ENCODE assay signal across 18 cellular contexts in genomic region chr1:178954291-178954690, GRCh38.
DNase-seq lines count a peak whose midpoint lies in the region; ATAC-seq, FAIRE-seq and TF ChIP-seq lines count a peak whose summit lies in the region.
"Had no signal": no experiment of that assay in that cellular context is flagged by ENCODE, and none has a peak within 500 bp of the region (broad histone marks: within the 10 kb centered on the region; RNA-seq: fewer than 3 reads in every experiment).

No MANE protein-coding gene starts in this region.

- H3K79me2 ChIP-seq in keratinocyte (ENCODE audit: control insufficient read depth, insufficient read depth, low read length), result no peaks in the 10 kb centered on the region

- H3K27me3 Mint-ChIP-seq in central memory CD8-positive, alpha-beta T cell, result peaks cover 35% of the 10 kb centered on the region
- H3K27me3 Mint-ChIP-seq in activated CD8-positive, alpha-beta T cell treated with anti-CD3 and anti-CD28 coated beads for 36 hours, result no peaks in the 10 kb centered on the region

- intact Hi-C loops in gastrocnemius medialis (cut with DNase I; ENCODE audit: low total_unique reads), result no loop called here
- intact Hi-C loops in activated CD8-positive, alpha-beta T cell treated with anti-CD3 and anti-CD28 coated beads for 36 hours (cut with micrococcal nuclease), result no loop called here

- peaks cover 7% of the 10 kb centered on the region for H3K27me3 ChIP-seq in keratinocyte (ENCODE audit: control insufficient read depth, extremely low read depth, insufficient read depth, low read length)
- H3K27me3 ChIP-seq in gastrocnemius medialis, result no peaks in the 10 kb centered on the region
- no peaks in the 10 kb centered on the region for H3K27me3 ChIP-seq in brain microvascular endothelial cell (replicated peaks)

- H3K9me3 ChIP-seq in keratinocyte (ENCODE audit: control insufficient read depth, low read depth, low read length), result no peaks in the 10 kb centered on the region
- H3K9me3 ChIP-seq in gastrocnemius medialis, result no peaks in the 10 kb centered on the region

- FAIRE-seq in keratinocyte (lab: Jason Lieb, UNC), result no peak
- FAIRE-seq: GM12891 had no signal

- no peak overlapping the region for H3K27ac ChIP-seq in keratinocyte (ENCODE audit: control insufficient read depth, insufficient read depth, low read length)
- H3K27ac ChIP-seq in gastrocnemius medialis, result peak overlapping the region in 3 of 4 donors; percentile 52 to 60 (median 54)
- H3K27ac ChIP-seq in brain microvascular endothelial cell, result no peak overlapping the region
- H3K27ac ChIP-seq: HL-60 had no signal

- H4K20me1 ChIP-seq in keratinocyte (ENCODE audit: control insufficient read depth, extremely low read depth, insufficient read depth, low read length), result no peaks in the 10 kb centered on the region

- CTCF ChIA-PET in activated CD8-positive, alpha-beta T cell treated with anti-CD3 and anti-CD28 coated beads for 36 hours (lab: Charles Lee), result no interaction called here

- DNase-seq in KBM-7, result peak; percentile 60
- no peak for DNase-seq in central memory CD8-positive, alpha-beta T cell (ENCODE audit: low spot score in 2 of 2)
- no peak for DNase-seq in keratinocyte (ENCODE audit: low read depth, low spot score)
- no peak for DNase-seq in gastrocnemius medialis
- DNase-seq in activated CD8-positive, alpha-beta T cell treated with anti-CD3 and anti-CD28 coated beads for 36 hours, result no peak
- DNase-seq in cerebellar nuclear complex (lab: John Stamatoyannopoulos, UW), result no peak
- no peak for DNase-seq in brain microvascular endothelial cell
- DNase-seq: AML-193; Calu3; CD4-positive, alpha-beta T cell; GOT3; KG1; NCI-H1417; NCI-H2029; NCI-H774; Right ventricle myocardium superior had no signal

- H3K4me1 Mint-ChIP-seq in central memory CD8-positive, alpha-beta T cell, result no peaks in the 10 kb centered on the region
- H3K4me1 Mint-ChIP-seq in activated CD8-positive, alpha-beta T cell treated with anti-CD3 and anti-CD28 coated beads for 36 hours (ENCODE audit: low read depth), result no peaks in the 10 kb centered on the region

- dilution Hi-C loops in keratinocyte (cut with MboI; ENCODE audit: extremely low pct_ligation_motif_present, low sequenced_read_pairs), result no loop called here

- H3K4me3 ChIP-seq in keratinocyte (ENCODE audit: control insufficient read depth in 2 of 3, extremely low read depth in 1 of 3, insufficient read depth in 2 of 3, low read depth in 1 of 3, low read length in 3 of 3) (no peak overlapping the region), gastrocnemius medialis (no peak overlapping the region), brain microvascular endothelial cell (ENCODE audit: low read depth, low read length) (no peak overlapping the region)

- H3K4me2 ChIP-seq in keratinocyte (ENCODE audit: control insufficient read depth, extremely low read depth, insufficient read depth, low read depth, low read length), result no peak overlapping the region

- no peak for TF ChIP-seq CTCF in keratinocyte (optimal IDR thresholded peaks at IDR 0.05 in 1 of 3, IDR thresholded peaks at IDR 0.05 in 1 of 3, conservative IDR thresholded peaks at IDR 0.05 in 1 of 3; ENCODE audit: extremely low read depth in 1 of 3, insufficient read depth in 2 of 3, low read length in 3 of 3)
- TF ChIP-seq CTCF in gastrocnemius medialis (IDR thresholded peaks at IDR 0.05 in 4 of 5, conservative IDR thresholded peaks at IDR 0.05 in 1 of 5), result no peak
- no peak for TF ChIP-seq CTCF in activated CD8-positive, alpha-beta T cell treated with anti-CD3 and anti-CD28 coated beads for 36 hours (IDR thresholded peaks at IDR 0.05)
- no peak for TF ChIP-seq CTCF in brain microvascular endothelial cell (IDR thresholded peaks at IDR 0.05; ENCODE audit: low read depth, low read length, missing control alignments)

- H3K36me3 Mint-ChIP-seq in central memory CD8-positive, alpha-beta T cell (ENCODE audit: insufficient read depth), result no peaks in the 10 kb centered on the region
- no peaks in the 10 kb centered on the region for H3K36me3 Mint-ChIP-seq in activated CD8-positive, alpha-beta T cell treated with anti-CD3 and anti-CD28 coated beads for 36 hours (ENCODE audit: low read depth)

- H3K36me3 ChIP-seq in keratinocyte (ENCODE audit: control insufficient read depth in 2 of 2, extremely low read depth in 1 of 2, insufficient read depth in 2 of 2, low read length in 2 of 2) (no peaks in the 10 kb centered on the region), gastrocnemius medialis (no peaks in the 10 kb centered on the region), brain microvascular endothelial cell (replicated peaks) (no peaks in the 10 kb centered on the region)

- no peak overlapping the region for H3K9ac ChIP-seq in keratinocyte (ENCODE audit: control insufficient read depth, extremely low read depth, insufficient read depth, low read length)

- H3K4me3 Mint-ChIP-seq in central memory CD8-positive, alpha-beta T cell, result no peak overlapping the region
- no peak overlapping the region for H3K4me3 Mint-ChIP-seq in activated CD8-positive, alpha-beta T cell treated with anti-CD3 and anti-CD28 coated beads for 36 hours
- H3K4me3 Mint-ChIP-seq: CD4-positive, alpha-beta T cell had no signal

- no peak for TF ChIP-seq POLR2A in gastrocnemius medialis (IDR thresholded peaks at IDR 0.05)

- no peaks in the 10 kb centered on the region for H3K9me3 Mint-ChIP-seq in central memory CD8-positive, alpha-beta T cell
- H3K9me3 Mint-ChIP-seq in activated CD8-positive, alpha-beta T cell treated with anti-CD3 and anti-CD28 coated beads for 36 hours, result no peaks in the 10 kb centered on the region
- H3K9me3 Mint-ChIP-seq: CD4-positive, alpha-beta T cell had no signal

- H3K9me1 ChIP-seq in keratinocyte (ENCODE audit: control insufficient read depth, extremely low read depth, insufficient read depth, low read length), result no peaks in the 10 kb centered on the region

- H3K27ac Mint-ChIP-seq in central memory CD8-positive, alpha-beta T cell (ENCODE audit: low read depth), result peak overlapping the region; percentile 8
- no peak overlapping the region for H3K27ac Mint-ChIP-seq in activated CD8-positive, alpha-beta T cell treated with anti-CD3 and anti-CD28 coated beads for 36 hours
- H3K27ac Mint-ChIP-seq: CD4-positive, alpha-beta T cell had no signal

- H3K4me1 ChIP-seq in keratinocyte (ENCODE audit: control insufficient read depth, extremely low read depth, insufficient read depth, low read length), result no peaks in the 10 kb centered on the region
- H3K4me1 ChIP-seq in gastrocnemius medialis, result no peaks in the 10 kb centered on the region

- POLR2A ChIA-PET in activated CD8-positive, alpha-beta T cell treated with anti-CD3 and anti-CD28 coated beads for 36 hours (lab: Charles Lee), result no interaction called here

- in situ Hi-C loops in KBM-7 (cut with MboI; ENCODE audit: low pct_unique_long_range_greater_than_20kb, low sequenced_read_pairs) (no loop called here), gastrocnemius medialis (cut with MboI; ENCODE audit: low sequenced_read_pairs in 4 of 4) (no loop called here), brain microvascular endothelial cell (cut with HindIII; ENCODE audit: low pct_ligation_motif_present, low sequenced_read_pairs) (no loop called here)

- ATAC-seq in central memory CD8-positive, alpha-beta T cell (replicated peaks; ENCODE audit: extremely low read depth, poor library complexity, severe bottlenecking), result no peak
- ATAC-seq in gastrocnemius medialis, result no peak
- no peak for ATAC-seq in activated CD8-positive, alpha-beta T cell treated with anti-CD3 and anti-CD28 coated beads for 36 hours

- H2AFZ ChIP-seq in keratinocyte (ENCODE audit: control insufficient read depth, low read length), result peak overlapping the region; percentile 15

Comparison
In these comparisons a context has a peak if more than half of its experiments do, and no peak if none do; other contexts are left out.
1. H3K27ac ChIP-seq: peak in gastrocnemius medialis (3 of 4); none in keratinocyte (single experiment) and brain microvascular endothelial cell (single experiment).